8 cellular contexts compared by ENCODE assay signal in genomic region chr11:62613275-62613864, GRCh38. TPM values are rescaled to one million over a fixed set of nuclear protein-coding genes. Genes with fewer than 3 reads are reported as not detected.
DNase-seq lines count a peak whose midpoint lies in the region; ATAC-seq and FAIRE-seq lines count a peak whose summit lies in the region.

No MANE protein-coding gene starts in this region.

- DNase-seq in Right ventricle myocardium superior (no peak), left cardiac atrium (no peak), RCC 7860 (ENCODE audit: low spot score) (no peak), SKM-1 treated with dmso at 0.1 percent for 144 hours (lab: John Stamatoyannopoulos, UW; ENCODE audit: unreplicated experiment) (no peak)
- no peak for DNase-seq in central memory CD8-positive, alpha-beta T cell (ENCODE audit: low spot score in 2 of 2)
- no peak for DNase-seq in stimulated activated CD4-positive, alpha-beta T cell treated with anti-CD3 and anti-CD28 coated beads, Interleukin-15, amount 100 ng/mL, for 24 hours

- peak overlapping the region; percentile 56 for H3K4me3 Mint-ChIP-seq in central memory CD8-positive, alpha-beta T cell

- peak overlapping the region; percentile 24 to 79 for H3K9ac ChIP-seq in mucosa of rectum (ENCODE audit: low read depth in 1 of 2, low read length in 2 of 2)

- H3K27ac ChIP-seq in mucosa of rectum (ENCODE audit: low read depth in 2 of 2, low read length in 2 of 2): peak overlapping the region; percentile 82 to 84

- no peak overlapping the region for H3K27ac Mint-ChIP-seq in central memory CD8-positive, alpha-beta T cell (ENCODE audit: low read depth)

- ATAC-seq in Right ventricle myocardium superior (ENCODE audit: poor library complexity) (peak; percentile 0), left cardiac atrium (no peak), HG03432 (IDR thresholded peaks at IDR 0.05; ENCODE audit: unreplicated experiment) (no peak)
- ATAC-seq in central memory CD8-positive, alpha-beta T cell (replicated peaks; ENCODE audit: extremely low read depth, poor library complexity, severe bottlenecking): no peak

- H3K4me1 Mint-ChIP-seq in central memory CD8-positive, alpha-beta T cell: peaks cover 34% of the 10 kb centered on the region

- H3K27me3 ChIP-seq in mucosa of rectum (ENCODE audit: control insufficient read depth in 2 of 2, insufficient read depth in 2 of 2, low read length in 2 of 2): no peaks in the 10 kb centered on the region

- no peaks in the 10 kb centered on the region for H3K9me3 Mint-ChIP-seq in central memory CD8-positive, alpha-beta T cell

- H3K9me3 ChIP-seq in mucosa of rectum (ENCODE audit: control insufficient read depth in 2 of 2, low read length in 2 of 2): no peaks in the 10 kb centered on the region

- H3K4me1 ChIP-seq in mucosa of rectum (ENCODE audit: control insufficient read depth in 2 of 2, insufficient read depth in 2 of 2, low read length in 2 of 2): peaks cover 12 to 13% of the 10 kb centered on the region in 2 donors

- H3K4me3 ChIP-seq in mucosa of rectum (ENCODE audit: low read length in 2 of 2): peak overlapping the region; percentile 10 to 31

- H3K27me3 Mint-ChIP-seq in central memory CD8-positive, alpha-beta T cell: no peaks in the 10 kb centered on the region

- intact Hi-C loops in Right ventricle myocardium superior (cut with DNase I) (no loop called here), left cardiac atrium (cut with DNase I) (no loop called here)

- H3K36me3 ChIP-seq in mucosa of rectum (ENCODE audit: control insufficient read depth in 2 of 2, insufficient read depth in 2 of 2, low read length in 2 of 2): peaks cover 4 to 13% of the 10 kb centered on the region in 2 donors

- no peak for FAIRE-seq in RCC 7860 (lab: Jason Lieb, UNC)

- peaks cover 19% of the 10 kb centered on the region for H3K36me3 Mint-ChIP-seq in central memory CD8-positive, alpha-beta T cell (ENCODE audit: insufficient read depth)

RNA-seq across cellular contexts. Expression of gene ROM1, which starts 0.3 kb away (rescaled TPM):
- 1.5 TPM for total RNA-seq in Right ventricle myocardium superior
- 1 to 10 TPM; 3.7 to 3.8 TPM for total RNA-seq in left cardiac atrium

RNA-seq across cellular contexts. Expression of gene EML3, which starts 0.8 kb away (rescaled TPM):
- 13.1 TPM for total RNA-seq in Right ventricle myocardium superior
- total RNA-seq in left cardiac atrium: 10 to 100 TPM; 29.1 to 46.8 TPM

RNA-seq across cellular contexts. Expression of gene B3GAT3, which starts 8.4 kb away (rescaled TPM):
- total RNA-seq in Right ventricle myocardium superior: 11.6 TPM
- total RNA-seq in left cardiac atrium: 10 to 100 TPM; 20.5 to 22.4 TPM

RNA-seq across cellular contexts. Expression of gene MTA2, which starts 11.7 kb away (rescaled TPM):
- total RNA-seq in Right ventricle myocardium superior (28.2 TPM), left cardiac atrium (10 to 100 TPM; 38.1 to 60.6 TPM)

RNA-seq across cellular contexts. Expression of gene TUT1, which starts 22.0 kb away (rescaled TPM):
- 14.7 TPM for total RNA-seq in Right ventricle myocardium superior
- 10 to 100 TPM in 1 of 2 donors, 1 to 10 TPM in 1; 9.6 to 11.5 TPM for total RNA-seq in left cardiac atrium
